ENCODE assay signal across 25 cellular contexts in genomic region chr2:232353660-232354059, GRCh38. TPM values are rescaled to one million over a fixed set of nuclear protein-coding genes. Genes with fewer than 3 reads are reported as not detected.
"Had no signal": no experiment of that assay in that cellular context is flagged by ENCODE, and none has a peak within 500 bp of the region (broad histone marks: within the 10 kb centered on the region; RNA-seq: fewer than 3 reads in every experiment).

No MANE protein-coding gene starts in this region.

- H3K4me3 ChIP-seq: colonic mucosa, hepatocyte, psoas muscle, skin epidermis, uterus had no signal

- H3K9me3 ChIP-seq: colonic mucosa, neutrophil, psoas muscle, uterus had no signal

- H3K4me2 ChIP-seq: hepatocyte had no signal

- ATAC-seq: left colon; naive thymus-derived CD4-positive, alpha-beta T cell; psoas muscle; sciatic nerve had no signal

- H3K36me3 Mint-ChIP-seq: naive thymus-derived CD4-positive, alpha-beta T cell had no signal

- DNase-seq: colonic mucosa; effector CD4-positive, alpha-beta T cell; endodermal cell; foreskin melanocyte; mammary epithelial cell; naive thymus-derived CD4-positive, alpha-beta T cell; nephron progenitor cell; retina; stimulated activated CD4-positive, alpha-beta T cell treated with anti-CD3 and anti-CD28 coated beads, Interleukin-12 subunit alpha, Interleukin-12 subunit beta, amount 100 ng/mL, for 4 hours; stimulated activated naive CD4-positive, alpha-beta T cell treated with Interleukin-2 at 50 U/mL for 16 hours; trophoblast cell; uterus had no signal

- H3K27ac Mint-ChIP-seq: endodermal cell; naive thymus-derived CD4-positive, alpha-beta T cell; nephron progenitor cell had no signal

- H3K36me3 ChIP-seq: colonic mucosa, neutrophil, uterus had no signal

- H3K4me1 Mint-ChIP-seq: endodermal cell, nephron progenitor cell had no signal

- H3K27me3 ChIP-seq: hepatocyte had no signal

- H3K27ac ChIP-seq: colonic mucosa, hepatocyte, neutrophil, psoas muscle, skin epidermis, uterus had no signal

- H3K4me1 ChIP-seq: colonic mucosa, uterus had no signal

- H2AFZ ChIP-seq: hepatocyte had no signal

- H3K4me3 Mint-ChIP-seq: endodermal cell, nephron progenitor cell had no signal

RNA-seq across cellular contexts. Expression of gene ALPP, which starts 24.9 kb away (rescaled TPM):
- total RNA-seq: dermis microvascular lymphatic vessel endothelial cell, endodermal cell, kidney epithelial cell, liver, mammary epithelial cell, mesenteric fat pad, mononuclear cell, osteoblast, psoas muscle, sciatic nerve had no signal
- polyA plus RNA-seq: esophagus; liver; naive thymus-derived CD4-positive, alpha-beta T cell; psoas muscle had no signal

RNA-seq across cellular contexts. Expression of gene ALPG, which starts 53.0 kb away (rescaled TPM):
- total RNA-seq: dermis microvascular lymphatic vessel endothelial cell; endodermal cell; kidney epithelial cell; liver; mammary epithelial cell; mesenteric fat pad; mononuclear cell; naive thymus-derived CD4-positive, alpha-beta T cell; osteoblast; psoas muscle; sciatic nerve; uterus had no signal
- polyA plus RNA-seq: esophagus; liver; naive thymus-derived CD4-positive, alpha-beta T cell; psoas muscle had no signal
